1 cellular context compared by ENCODE assay signal in the genomic region with DNA sequence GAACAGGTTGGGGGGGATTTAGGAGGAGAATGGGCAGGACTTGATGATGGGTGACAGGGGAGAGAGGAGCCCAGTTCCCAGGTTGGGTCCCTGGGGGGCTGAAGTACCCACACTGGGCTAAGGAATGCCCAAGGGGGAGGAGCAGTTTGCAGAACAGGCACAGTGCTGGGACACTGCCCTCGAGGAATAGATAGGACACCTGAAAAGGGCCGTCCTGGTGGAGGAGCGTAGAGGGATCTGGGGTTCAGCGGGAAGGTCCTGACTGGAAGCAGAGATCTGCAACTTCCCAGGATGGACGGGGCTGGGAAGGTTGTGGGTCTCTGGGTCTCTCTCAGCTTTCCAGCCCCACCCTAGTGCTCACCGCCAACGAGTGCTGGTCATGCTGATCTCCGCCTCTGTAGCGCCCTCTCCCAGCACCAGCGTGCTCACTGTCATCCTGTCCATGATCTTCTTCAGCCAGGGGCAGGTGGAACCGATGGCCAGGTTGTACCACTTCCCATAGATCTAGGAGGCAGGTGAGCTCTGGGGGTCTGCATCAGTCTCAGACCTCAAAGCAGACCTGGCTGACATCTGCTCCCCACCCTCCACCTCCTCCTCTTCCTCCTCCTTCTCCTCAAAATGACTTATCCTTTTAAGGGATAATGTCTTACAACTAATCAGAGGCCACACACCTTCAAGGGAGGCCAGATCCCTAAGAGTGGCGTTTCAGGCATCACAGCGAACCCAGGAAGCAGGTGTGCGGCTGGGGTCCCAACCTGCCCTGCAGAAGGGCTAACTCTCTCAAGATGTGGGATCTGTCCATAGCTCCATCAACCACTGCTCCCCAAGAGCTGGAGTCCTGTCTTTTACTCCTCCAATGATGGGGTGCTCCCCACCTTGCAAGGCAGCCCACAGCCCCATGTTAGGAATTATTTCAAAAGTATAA.
TF ChIP-seq lines count a peak whose summit lies in the region.

No MANE protein-coding gene starts in this region.

TF ChIP-seq in HepG2, 621 proteins besides CTCF, POLR2A, EP300 and RAD21 (continued from another document and continues in another):
- TF ChIP-seq, protein P1, sequence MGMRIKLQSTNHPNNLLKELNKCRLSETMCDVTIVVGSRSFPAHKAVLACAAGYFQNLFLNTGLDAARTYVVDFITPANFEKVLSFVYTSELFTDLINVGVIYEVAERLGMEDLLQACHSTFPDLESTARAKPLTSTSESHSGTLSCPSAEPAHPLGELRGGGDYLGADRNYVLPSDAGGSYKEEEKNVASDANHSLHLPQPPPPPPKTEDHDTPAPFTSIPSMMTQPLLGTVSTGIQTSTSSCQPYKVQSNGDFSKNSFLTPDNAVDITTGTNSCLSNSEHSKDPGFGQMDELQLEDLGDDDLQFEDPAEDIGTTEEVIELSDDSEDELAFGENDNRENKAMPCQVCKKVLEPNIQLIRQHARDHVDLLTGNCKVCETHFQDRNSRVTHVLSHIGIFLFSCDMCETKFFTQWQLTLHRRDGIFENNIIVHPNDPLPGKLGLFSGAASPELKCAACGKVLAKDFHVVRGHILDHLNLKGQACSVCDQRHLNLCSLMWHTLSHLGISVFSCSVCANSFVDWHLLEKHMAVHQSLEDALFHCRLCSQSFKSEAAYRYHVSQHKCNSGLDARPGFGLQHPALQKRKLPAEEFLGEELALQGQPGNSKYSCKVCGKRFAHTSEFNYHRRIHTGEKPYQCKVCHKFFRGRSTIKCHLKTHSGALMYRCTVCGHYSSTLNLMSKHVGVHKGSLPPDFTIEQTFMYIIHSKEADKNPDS (CRISPR knock-in tag; IDR thresholded peaks at IDR 0.05): no peak
- TF ChIP-seq U2AF2 (IDR thresholded peaks at IDR 0.05; ENCODE audit: low read depth, low read length) (no peak), ZNF547 (CRISPR knock-in tag; IDR thresholded peaks at IDR 0.05) (no peak), ZNF383 (CRISPR knock-in tag; IDR thresholded peaks at IDR 0.05; ENCODE audit: borderline replicate concordance) (no peak), ZFAT (CRISPR knock-in tag; conservative IDR thresholded peaks at IDR 0.05) (no peak), ZNF430 (CRISPR knock-in tag; IDR thresholded peaks at IDR 0.05) (no peak), ZNF674 (CRISPR knock-in tag; IDR thresholded peaks at IDR 0.05; ENCODE audit: low read depth) (no peak), ZNF138 (CRISPR knock-in tag; IDR thresholded peaks at IDR 0.05; ENCODE audit: low read depth) (no peak), MXD4 (CRISPR knock-in tag; IDR thresholded peaks at IDR 0.05) (no peak; the same call in 1 of the 2 replicates), AGO1 (IDR thresholded peaks at IDR 0.05; ENCODE audit: low read depth, low read length, poor library complexity, severe bottlenecking) (no peak), ZNF83 (CRISPR knock-in tag; IDR thresholded peaks at IDR 0.05; ENCODE audit: borderline replicate concordance) (no peak), ATM (IDR thresholded peaks at IDR 0.05; ENCODE audit: borderline replicate concordance) (no peak), GABPB1 (CRISPR knock-in tag; IDR thresholded peaks at IDR 0.05) (0 out of 2 replicates have a peak, but pooled peaks have one; percentile 12), ZNF629 (CRISPR knock-in tag; conservative IDR thresholded peaks at IDR 0.05) (no peak; the same call in 1 of the 2 replicates), ZFP36 (IDR thresholded peaks at IDR 0.05; ENCODE audit: borderline replicate concordance, low read depth, low read length, partially characterized antibody) (no peak), ZBTB8A (CRISPR knock-in tag; IDR thresholded peaks at IDR 0.05; ENCODE audit: borderline replicate concordance, low read depth) (no peak), HOXA3 (CRISPR knock-in tag; IDR thresholded peaks at IDR 0.05) (peak; percentile 19; the same call in 1 of the 2 replicates), HNF4A (CRISPR knock-in tag; IDR thresholded peaks at IDR 0.05) (no peak), HNF4G (IDR thresholded peaks at IDR 0.05; ENCODE audit: borderline replicate concordance, low read depth, low read length) (no peak), HNF4G (CRISPR knock-in tag; IDR thresholded peaks at IDR 0.05; ENCODE audit: borderline replicate concordance, low read depth) (no peak), ZNF17 (CRISPR knock-in tag; IDR thresholded peaks at IDR 0.05) (no peak)
- TF ChIP-seq, protein P2, sequence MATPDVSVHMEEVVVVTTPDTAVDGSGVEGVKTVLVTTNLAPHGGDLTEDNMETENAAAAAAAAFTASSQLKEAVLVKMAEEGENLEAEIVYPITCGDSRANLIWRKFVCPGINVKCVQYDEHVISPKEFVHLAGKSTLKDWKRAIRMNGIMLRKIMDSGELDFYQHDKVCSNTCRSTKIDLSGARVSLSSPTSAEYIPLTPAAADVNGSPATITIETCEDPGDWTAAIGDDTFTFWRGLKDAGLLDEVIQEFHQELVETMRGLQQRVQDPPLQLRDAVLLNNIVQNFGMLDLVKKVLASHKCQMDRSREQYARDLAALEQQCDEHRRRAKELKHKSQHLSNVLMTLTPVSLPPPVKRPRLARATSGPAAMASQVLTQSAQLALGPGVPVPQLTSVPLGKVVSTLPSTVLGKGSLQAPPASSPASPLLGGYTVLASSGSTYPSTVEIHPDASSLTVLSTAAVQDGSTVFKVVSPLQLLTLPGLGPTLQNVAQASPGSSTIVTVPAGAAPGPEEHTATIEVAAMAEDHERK (CRISPR knock-in tag; IDR thresholded peaks at IDR 0.05; ENCODE audit: low read depth): no peak
- TF ChIP-seq, protein P3, sequence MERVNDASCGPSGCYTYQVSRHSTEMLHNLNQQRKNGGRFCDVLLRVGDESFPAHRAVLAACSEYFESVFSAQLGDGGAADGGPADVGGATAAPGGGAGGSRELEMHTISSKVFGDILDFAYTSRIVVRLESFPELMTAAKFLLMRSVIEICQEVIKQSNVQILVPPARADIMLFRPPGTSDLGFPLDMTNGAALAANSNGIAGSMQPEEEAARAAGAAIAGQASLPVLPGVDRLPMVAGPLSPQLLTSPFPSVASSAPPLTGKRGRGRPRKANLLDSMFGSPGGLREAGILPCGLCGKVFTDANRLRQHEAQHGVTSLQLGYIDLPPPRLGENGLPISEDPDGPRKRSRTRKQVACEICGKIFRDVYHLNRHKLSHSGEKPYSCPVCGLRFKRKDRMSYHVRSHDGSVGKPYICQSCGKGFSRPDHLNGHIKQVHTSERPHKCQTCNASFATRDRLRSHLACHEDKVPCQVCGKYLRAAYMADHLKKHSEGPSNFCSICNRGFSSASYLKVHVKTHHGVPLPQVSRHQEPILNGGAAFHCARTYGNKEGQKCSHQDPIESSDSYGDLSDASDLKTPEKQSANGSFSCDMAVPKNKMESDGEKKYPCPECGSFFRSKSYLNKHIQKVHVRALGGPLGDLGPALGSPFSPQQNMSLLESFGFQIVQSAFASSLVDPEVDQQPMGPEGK (CRISPR knock-in tag; IDR thresholded peaks at IDR 0.05): no peak
- TF ChIP-seq, protein P4, sequence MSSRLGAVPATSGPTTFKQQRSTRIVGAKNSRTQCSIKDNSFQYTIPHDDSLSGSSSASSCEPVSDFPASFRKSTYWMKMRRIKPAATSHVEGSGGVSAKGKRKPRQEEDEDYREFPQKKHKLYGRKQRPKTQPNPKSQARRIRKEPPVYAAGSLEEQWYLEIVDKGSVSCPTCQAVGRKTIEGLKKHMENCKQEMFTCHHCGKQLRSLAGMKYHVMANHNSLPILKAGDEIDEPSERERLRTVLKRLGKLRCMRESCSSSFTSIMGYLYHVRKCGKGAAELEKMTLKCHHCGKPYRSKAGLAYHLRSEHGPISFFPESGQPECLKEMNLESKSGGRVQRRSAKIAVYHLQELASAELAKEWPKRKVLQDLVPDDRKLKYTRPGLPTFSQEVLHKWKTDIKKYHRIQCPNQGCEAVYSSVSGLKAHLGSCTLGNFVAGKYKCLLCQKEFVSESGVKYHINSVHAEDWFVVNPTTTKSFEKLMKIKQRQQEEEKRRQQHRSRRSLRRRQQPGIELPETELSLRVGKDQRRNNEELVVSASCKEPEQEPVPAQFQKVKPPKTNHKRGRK (CRISPR knock-in tag; IDR thresholded peaks at IDR 0.05): no peak
- TF ChIP-seq, protein P5, sequence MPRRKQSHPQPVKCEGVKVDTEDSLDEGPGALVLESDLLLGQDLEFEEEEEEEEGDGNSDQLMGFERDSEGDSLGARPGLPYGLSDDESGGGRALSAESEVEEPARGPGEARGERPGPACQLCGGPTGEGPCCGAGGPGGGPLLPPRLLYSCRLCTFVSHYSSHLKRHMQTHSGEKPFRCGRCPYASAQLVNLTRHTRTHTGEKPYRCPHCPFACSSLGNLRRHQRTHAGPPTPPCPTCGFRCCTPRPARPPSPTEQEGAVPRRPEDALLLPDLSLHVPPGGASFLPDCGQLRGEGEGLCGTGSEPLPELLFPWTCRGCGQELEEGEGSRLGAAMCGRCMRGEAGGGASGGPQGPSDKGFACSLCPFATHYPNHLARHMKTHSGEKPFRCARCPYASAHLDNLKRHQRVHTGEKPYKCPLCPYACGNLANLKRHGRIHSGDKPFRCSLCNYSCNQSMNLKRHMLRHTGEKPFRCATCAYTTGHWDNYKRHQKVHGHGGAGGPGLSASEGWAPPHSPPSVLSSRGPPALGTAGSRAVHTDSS (CRISPR knock-in tag; conservative IDR thresholded peaks at IDR 0.05): no peak
- TF ChIP-seq, protein P6, sequence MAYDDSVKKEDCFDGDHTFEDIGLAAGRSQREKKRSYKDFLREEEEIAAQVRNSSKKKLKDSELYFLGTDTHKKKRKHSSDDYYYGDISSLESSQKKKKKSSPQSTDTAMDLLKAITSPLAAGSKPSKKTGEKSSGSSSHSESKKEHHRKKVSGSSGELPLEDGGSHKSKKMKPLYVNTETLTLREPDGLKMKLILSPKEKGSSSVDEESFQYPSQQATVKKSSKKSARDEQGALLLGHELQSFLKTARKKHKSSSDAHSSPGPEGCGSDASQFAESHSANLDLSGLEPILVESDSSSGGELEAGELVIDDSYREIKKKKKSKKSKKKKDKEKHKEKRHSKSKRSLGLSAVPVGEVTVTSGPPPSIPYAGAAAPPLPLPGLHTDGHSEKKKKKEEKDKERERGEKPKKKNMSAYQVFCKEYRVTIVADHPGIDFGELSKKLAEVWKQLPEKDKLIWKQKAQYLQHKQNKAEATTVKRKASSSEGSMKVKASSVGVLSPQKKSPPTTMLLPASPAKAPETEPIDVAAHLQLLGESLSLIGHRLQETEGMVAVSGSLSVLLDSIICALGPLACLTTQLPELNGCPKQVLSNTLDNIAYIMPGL (CRISPR knock-in tag; IDR thresholded peaks at IDR 0.05; ENCODE audit: borderline replicate concordance in 1 of 2, low read depth in 1 of 2): peak; percentile 76 to 91
- TF ChIP-seq, protein P7, sequence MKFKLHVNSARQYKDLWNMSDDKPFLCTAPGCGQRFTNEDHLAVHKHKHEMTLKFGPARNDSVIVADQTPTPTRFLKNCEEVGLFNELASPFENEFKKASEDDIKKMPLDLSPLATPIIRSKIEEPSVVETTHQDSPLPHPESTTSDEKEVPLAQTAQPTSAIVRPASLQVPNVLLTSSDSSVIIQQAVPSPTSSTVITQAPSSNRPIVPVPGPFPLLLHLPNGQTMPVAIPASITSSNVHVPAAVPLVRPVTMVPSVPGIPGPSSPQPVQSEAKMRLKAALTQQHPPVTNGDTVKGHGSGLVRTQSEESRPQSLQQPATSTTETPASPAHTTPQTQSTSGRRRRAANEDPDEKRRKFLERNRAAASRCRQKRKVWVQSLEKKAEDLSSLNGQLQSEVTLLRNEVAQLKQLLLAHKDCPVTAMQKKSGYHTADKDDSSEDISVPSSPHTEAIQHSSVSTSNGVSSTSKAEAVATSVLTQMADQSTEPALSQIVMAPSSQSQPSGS (CRISPR knock-in tag; IDR thresholded peaks at IDR 0.05): no peak
- TF ChIP-seq, protein P8, sequence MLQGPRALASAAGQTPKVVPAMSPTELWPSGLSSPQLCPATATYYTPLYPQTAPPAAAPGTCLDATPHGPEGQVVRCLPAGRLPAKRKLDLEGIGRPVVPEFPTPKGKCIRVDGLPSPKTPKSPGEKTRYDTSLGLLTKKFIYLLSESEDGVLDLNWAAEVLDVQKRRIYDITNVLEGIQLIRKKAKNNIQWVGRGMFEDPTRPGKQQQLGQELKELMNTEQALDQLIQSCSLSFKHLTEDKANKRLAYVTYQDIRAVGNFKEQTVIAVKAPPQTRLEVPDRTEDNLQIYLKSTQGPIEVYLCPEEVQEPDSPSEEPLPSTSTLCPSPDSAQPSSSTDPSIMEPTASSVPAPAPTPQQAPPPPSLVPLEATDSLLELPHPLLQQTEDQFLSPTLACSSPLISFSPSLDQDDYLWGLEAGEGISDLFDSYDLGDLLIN (CRISPR knock-in tag; IDR thresholded peaks at IDR 0.05; ENCODE audit: borderline replicate concordance): no peak
- TF ChIP-seq, protein P9, sequence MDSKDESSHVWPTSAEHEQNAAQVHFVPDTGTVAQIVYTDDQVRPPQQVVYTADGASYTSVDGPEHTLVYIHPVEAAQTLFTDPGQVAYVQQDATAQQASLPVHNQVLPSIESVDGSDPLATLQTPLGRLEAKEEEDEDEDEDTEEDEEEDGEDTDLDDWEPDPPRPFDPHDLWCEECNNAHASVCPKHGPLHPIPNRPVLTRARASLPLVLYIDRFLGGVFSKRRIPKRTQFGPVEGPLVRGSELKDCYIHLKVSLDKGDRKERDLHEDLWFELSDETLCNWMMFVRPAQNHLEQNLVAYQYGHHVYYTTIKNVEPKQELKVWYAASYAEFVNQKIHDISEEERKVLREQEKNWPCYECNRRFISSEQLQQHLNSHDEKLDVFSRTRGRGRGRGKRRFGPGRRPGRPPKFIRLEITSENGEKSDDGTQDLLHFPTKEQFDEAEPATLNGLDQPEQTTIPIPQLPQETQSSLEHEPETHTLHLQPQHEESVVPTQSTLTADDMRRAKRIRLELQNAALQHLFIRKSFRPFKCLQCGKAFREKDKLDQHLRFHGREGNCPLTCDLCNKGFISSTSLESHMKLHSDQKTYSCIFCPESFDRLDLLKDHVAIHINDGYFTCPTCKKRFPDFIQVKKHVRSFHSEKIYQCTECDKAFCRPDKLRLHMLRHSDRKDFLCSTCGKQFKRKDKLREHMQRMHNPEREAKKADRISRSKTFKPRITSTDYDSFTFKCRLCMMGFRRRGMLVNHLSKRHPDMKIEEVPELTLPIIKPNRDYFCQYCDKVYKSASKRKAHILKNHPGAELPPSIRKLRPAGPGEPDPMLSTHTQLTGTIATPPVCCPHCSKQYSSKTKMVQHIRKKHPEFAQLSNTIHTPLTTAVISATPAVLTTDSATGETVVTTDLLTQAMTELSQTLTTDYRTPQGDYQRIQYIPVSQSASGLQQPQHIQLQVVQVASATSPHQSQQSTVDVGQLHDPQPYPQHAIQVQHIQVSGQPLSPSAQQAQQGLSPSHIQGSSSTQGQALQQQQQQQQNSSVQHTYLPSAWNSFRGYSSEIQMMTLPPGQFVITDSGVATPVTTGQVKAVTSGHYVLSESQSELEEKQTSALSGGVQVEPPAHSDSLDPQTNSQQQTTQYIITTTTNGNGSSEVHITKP (CRISPR knock-in tag; IDR thresholded peaks at IDR 0.05; ENCODE audit: low read depth): no peak; the same call in 1 of the 2 replicates
- TF ChIP-seq, protein P10, sequence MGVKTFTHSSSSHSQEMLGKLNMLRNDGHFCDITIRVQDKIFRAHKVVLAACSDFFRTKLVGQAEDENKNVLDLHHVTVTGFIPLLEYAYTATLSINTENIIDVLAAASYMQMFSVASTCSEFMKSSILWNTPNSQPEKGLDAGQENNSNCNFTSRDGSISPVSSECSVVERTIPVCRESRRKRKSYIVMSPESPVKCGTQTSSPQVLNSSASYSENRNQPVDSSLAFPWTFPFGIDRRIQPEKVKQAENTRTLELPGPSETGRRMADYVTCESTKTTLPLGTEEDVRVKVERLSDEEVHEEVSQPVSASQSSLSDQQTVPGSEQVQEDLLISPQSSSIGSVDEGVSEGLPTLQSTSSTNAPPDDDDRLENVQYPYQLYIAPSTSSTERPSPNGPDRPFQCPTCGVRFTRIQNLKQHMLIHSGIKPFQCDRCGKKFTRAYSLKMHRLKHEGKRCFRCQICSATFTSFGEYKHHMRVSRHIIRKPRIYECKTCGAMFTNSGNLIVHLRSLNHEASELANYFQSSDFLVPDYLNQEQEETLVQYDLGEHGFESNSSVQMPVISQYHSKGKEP (CRISPR knock-in tag; IDR thresholded peaks at IDR 0.05): no peak
- TF ChIP-seq, protein P11, sequence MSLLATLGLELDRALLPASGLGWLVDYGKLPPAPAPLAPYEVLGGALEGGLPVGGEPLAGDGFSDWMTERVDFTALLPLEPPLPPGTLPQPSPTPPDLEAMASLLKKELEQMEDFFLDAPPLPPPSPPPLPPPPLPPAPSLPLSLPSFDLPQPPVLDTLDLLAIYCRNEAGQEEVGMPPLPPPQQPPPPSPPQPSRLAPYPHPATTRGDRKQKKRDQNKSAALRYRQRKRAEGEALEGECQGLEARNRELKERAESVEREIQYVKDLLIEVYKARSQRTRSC (CRISPR knock-in tag; IDR thresholded peaks at IDR 0.05; ENCODE audit: low read depth): no peak
